In the genomic region with DNA sequence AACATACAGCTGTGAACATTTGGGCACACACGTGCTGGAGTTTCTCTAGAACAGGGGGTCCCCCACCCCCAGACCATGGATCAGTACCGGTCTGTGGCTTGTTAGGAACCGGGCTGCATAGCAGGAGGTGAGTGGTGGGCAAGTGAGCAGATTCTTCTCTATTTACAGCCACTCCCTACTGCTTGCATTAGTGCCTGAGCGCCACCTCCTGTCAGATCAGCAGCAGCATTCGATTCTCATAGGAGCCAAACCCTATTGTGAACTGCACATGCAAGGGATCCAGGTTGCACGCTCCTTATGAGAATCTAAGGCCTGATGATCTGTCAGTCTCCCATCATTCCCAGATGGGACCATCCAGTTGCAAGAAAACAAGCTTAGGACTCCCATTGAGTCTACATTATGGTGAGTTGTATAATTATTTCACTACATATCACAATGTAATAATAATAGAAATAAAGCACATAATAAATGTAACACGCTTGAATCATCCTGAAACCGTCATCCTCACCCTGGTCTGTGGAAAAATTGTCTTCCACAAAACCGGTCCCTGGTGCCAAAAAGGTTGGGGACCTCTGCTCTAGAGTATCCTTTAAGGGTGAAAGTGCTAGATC, we compare ENCODE assay signal across 1 cellular context.
TF ChIP-seq lines count a peak whose summit lies in the region.

No MANE protein-coding gene starts in this region.

TF ChIP-seq in HCT116, 20 proteins besides CTCF, POLR2A, EP300 and RAD21 (continued from another document):
- TF ChIP-seq, protein P1, sequence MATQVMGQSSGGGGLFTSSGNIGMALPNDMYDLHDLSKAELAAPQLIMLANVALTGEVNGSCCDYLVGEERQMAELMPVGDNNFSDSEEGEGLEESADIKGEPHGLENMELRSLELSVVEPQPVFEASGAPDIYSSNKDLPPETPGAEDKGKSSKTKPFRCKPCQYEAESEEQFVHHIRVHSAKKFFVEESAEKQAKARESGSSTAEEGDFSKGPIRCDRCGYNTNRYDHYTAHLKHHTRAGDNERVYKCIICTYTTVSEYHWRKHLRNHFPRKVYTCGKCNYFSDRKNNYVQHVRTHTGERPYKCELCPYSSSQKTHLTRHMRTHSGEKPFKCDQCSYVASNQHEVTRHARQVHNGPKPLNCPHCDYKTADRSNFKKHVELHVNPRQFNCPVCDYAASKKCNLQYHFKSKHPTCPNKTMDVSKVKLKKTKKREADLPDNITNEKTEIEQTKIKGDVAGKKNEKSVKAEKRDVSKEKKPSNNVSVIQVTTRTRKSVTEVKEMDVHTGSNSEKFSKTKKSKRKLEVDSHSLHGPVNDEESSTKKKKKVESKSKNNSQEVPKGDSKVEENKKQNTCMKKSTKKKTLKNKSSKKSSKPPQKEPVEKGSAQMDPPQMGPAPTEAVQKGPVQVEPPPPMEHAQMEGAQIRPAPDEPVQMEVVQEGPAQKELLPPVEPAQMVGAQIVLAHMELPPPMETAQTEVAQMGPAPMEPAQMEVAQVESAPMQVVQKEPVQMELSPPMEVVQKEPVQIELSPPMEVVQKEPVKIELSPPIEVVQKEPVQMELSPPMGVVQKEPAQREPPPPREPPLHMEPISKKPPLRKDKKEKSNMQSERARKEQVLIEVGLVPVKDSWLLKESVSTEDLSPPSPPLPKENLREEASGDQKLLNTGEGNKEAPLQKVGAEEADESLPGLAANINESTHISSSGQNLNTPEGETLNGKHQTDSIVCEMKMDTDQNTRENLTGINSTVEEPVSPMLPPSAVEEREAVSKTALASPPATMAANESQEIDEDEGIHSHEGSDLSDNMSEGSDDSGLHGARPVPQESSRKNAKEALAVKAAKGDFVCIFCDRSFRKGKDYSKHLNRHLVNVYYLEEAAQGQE (IDR thresholded peaks at IDR 0.05; ENCODE audit: low read depth), result no peak
- TF ChIP-seq ZNF274 (IDR thresholded peaks at IDR 0.05; ENCODE audit: low read depth, low read length), result no peak
- no peak for TF ChIP-seq YY1 (IDR thresholded peaks at IDR 0.05; ENCODE audit: extremely low read depth, insufficient replicate concordance, low read depth, low read length)
- TF ChIP-seq TCF7L2 (IDR thresholded peaks at IDR 0.05; ENCODE audit: borderline replicate concordance, extremely low read depth, insufficient read depth, insufficient read length), result no peak
- no peak for TF ChIP-seq SP1 (IDR thresholded peaks at IDR 0.05; ENCODE audit: low read depth)
- TF ChIP-seq EZH2phosphoT487 (IDR thresholded peaks at IDR 0.05; ENCODE audit: borderline replicate concordance), result no peak
- TF ChIP-seq ZFX (IDR thresholded peaks at IDR 0.05), result no peak
